In the genomic region with DNA sequence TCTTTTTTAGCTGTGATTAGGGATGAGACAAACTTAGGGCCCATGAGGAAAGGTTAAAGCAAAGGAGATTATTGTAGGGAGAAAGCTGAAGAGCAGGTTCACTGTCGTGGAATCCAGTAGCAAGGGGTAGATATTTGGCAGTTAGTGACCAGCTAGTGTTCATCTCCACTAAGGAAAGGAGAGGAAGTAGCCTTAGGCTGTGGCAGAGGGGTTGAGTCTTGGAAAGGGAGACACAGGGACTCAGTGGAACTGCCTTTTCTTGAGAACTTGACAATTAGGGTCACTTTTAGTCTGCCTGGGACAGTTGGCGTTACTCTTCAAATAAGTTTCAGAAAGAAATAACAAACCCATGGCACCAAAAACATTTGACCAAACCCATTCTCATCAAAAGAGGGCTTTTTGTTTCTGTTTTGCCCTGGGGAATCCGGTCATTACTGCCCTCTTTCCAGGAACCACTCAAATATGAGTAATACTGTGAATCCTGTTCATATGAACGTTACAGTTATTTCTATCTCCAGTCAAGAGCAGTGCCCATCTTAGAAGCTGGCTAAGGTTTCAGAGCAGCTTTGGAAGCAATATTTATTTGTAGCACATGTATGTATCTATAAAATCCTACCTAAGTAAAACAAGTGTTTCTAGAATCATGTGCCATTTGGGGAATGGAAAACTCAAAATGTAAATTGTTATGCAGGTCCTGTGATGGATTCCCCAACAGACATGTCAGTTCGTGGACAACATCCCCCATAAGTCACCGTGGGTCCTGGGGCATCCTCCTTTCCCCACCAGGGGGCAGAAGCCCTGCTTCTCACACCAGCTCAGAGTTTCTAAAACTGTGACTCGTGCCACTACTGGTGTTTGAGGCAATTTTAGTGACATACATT, we compare ENCODE assay signal across 8 cellular contexts.
A peak's percentile ranks its signal among the peaks of the same experiment; 100 is the strongest.
DNase-seq lines count a peak whose midpoint lies in the region; ATAC-seq and TF ChIP-seq lines count a peak whose summit lies in the region.

No MANE protein-coding gene starts in this region.

- no peaks in the 10 kb centered on the region for H3K36me3 Mint-ChIP-seq in CD4-positive, alpha-beta memory T cell

- H3K4me1 ChIP-seq in CD4-positive, alpha-beta memory T cell (ENCODE audit: insufficient read depth, low read length) = no peaks in the 10 kb centered on the region
- no peaks in the 10 kb centered on the region for H3K4me1 ChIP-seq in prostate gland (replicated peaks)

- H3K4me3 Mint-ChIP-seq in CD4-positive, alpha-beta memory T cell = no peak overlapping the region

- no peak for TF ChIP-seq POLR2A in prostate gland (IDR thresholded peaks at IDR 0.05)

- H3K4me1 Mint-ChIP-seq in CD4-positive, alpha-beta memory T cell = peaks cover 0 to 3% (median 0%) of the 10 kb centered on the region in 4 donors

- H3K36me3 ChIP-seq in CD4-positive, alpha-beta memory T cell (ENCODE audit: insufficient read depth, low read length) = no peaks in the 10 kb centered on the region
- no peaks in the 10 kb centered on the region for H3K36me3 ChIP-seq in prostate gland

- CTCF ChIA-PET in CD4-positive, alpha-beta memory T cell (lab: Charles Lee; ENCODE audit: partially characterized antibody) = interaction anchor here (0.6 to 3.3 kb wide), 4 partner anchors 8 to 344 kb away, joined by 3 to 31 read pairs (median 4); no protein-coding TSS in a partner anchor

- POLR2A ChIA-PET in CD4-positive, alpha-beta memory T cell (lab: Charles Lee; ENCODE audit: partially characterized antibody) = no interaction called here

- H3K27ac Mint-ChIP-seq in CD4-positive, alpha-beta memory T cell = no peak overlapping the region

- H3K27me3 Mint-ChIP-seq in CD4-positive, alpha-beta memory T cell = peaks cover 13 to 28% of the 10 kb centered on the region in 2 donors

- TF ChIP-seq CTCF in LNCaP clone FGC (IDR thresholded peaks at IDR 0.05; ENCODE audit: control insufficient read depth, extremely low read depth, insufficient read depth) (peak; percentile 56), prostate gland (IDR thresholded peaks at IDR 0.05) (peak in 3 of 4 experiments; percentile 11 to 24 (median 22))

- ATAC-seq in GM19438 (IDR thresholded peaks at IDR 0.05; ENCODE audit: low read depth, unreplicated experiment) = peak; percentile 85
- ATAC-seq in HG02870 (IDR thresholded peaks at IDR 0.05; ENCODE audit: unreplicated experiment) = no peak

- 73% methylated on average over 7 of the region's 7 CpGs for WGBS in prostate gland

- DNase-seq in CD4-positive, alpha-beta memory T cell = peak; percentile 32 to 46 (median 36)
- DNase-seq in LNCaP clone FGC (ENCODE audit: low read depth) (peak; percentile 2), dermis microvascular lymphatic vessel endothelial cell (ENCODE audit: low read depth in 2 of 2) (peak; percentile 9 to 35), prostate gland (ENCODE audit: low spot score) (no peak), NCI-H1092 treated with DMSO at 0.1 percent for 48 hours (lab: John Stamatoyannopoulos, UW) (no peak)
- peak; percentile 3 to 32 (median 8) for DNase-seq in activated CD4-positive, CD25-positive, alpha-beta regulatory T cell (lab: John Stamatoyannopoulos, UW)

- no peaks in the 10 kb centered on the region for H3K9me3 Mint-ChIP-seq in CD4-positive, alpha-beta memory T cell

- no peak overlapping the region for H3K4me3 ChIP-seq in CD4-positive, alpha-beta memory T cell (ENCODE audit: low read length in 2 of 2)
- no peak overlapping the region for H3K4me3 ChIP-seq in LNCaP clone FGC (ENCODE audit: low read depth, low read length)
- H3K4me3 ChIP-seq in prostate gland = no peak overlapping the region

- no peaks in the 10 kb centered on the region for H3K9me3 ChIP-seq in CD4-positive, alpha-beta memory T cell (ENCODE audit: control insufficient read depth in 1 of 2, low read length in 2 of 2)
- H3K9me3 ChIP-seq in prostate gland = no peaks in the 10 kb centered on the region

- intact Hi-C loops in CD4-positive, alpha-beta memory T cell (cut with micrococcal nuclease) = no loop called here
- intact Hi-C loops in prostate gland (cut with DNase I) = no loop called here

- H3K27ac ChIP-seq in CD4-positive, alpha-beta memory T cell (ENCODE audit: low read depth, low read length) = no peak overlapping the region
- no peak overlapping the region for H3K27ac ChIP-seq in prostate gland

- H3K27me3 ChIP-seq in CD4-positive, alpha-beta memory T cell (ENCODE audit: insufficient read depth, low read length) = peaks cover 3% of the 10 kb centered on the region
- H3K27me3 ChIP-seq in prostate gland (replicated peaks; ENCODE audit: insufficient read depth) = no peaks in the 10 kb centered on the region

Comparison
In these comparisons a context has a peak if more than half of its experiments do, and no peak if none do; other contexts are left out.
1. DNase-seq: peak in CD4-positive, alpha-beta memory T cell (5 of 5), LNCaP clone FGC (single experiment), activated CD4-positive, CD25-positive, alpha-beta regulatory T cell (4 of 4) and dermis microvascular lymphatic vessel endothelial cell (2 of 2); none in prostate gland (single experiment) and NCI-H1092 treated with DMSO at 0.1 percent for 48 hours (single experiment).